Comparison of ENCODE assay signal across 20 cellular contexts in the genomic region with DNA sequence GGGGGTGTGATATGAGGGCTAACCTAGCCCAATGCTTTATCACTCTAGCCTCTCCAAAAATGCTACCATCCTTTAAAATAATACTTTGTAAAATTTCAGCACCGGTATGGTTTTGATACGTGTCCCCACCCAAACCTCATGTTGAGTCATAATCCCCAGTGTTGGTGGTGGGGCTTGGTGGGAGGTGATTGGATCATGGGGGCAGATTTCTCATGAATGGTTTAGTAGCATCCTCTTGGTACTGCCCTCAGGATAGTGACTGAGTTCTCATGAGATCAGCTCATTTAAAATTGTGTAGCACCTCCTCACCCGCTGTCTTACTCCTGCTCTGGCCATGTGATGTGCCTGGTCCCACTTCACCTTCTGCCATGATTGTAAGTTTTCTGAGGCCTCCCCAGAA.
"Had no signal": no experiment of that assay in that cellular context is flagged by ENCODE, and none has a peak within 500 bp of the region (broad histone marks: within the 10 kb centered on the region; RNA-seq: fewer than 3 reads in every experiment).

No MANE protein-coding gene starts in this region.

- DNase-seq: activated CD4-positive, alpha-beta T cell treated with anti-CD3 and anti-CD28 coated beads for 48 hours; activated CD4-positive, CD25-positive, alpha-beta regulatory T cell treated with anti-CD3 and anti-CD28 coated beads, Interleukin-2, amount 50 U/mL, for 72 hours; activated gamma-delta T cell; activated naive CD4-positive, alpha-beta T cell treated with anti-CD3 and anti-CD28 coated beads, Interleukin-2, amount 50 U/mL, for 16 hours; activated T-cell treated with anti-CD3 and anti-CD28 coated beads for 4 hours; amygdala; Karpas-422; MM.1S; NCI-H1105; NCI-H1436; NCI-H1694 treated with DMSO at 0.1 percent for 48 hours; NCI-H2029 treated with DMSO at 0.1 percent for 48 hours; NCI-H510A treated with DMSO at 0.1 percent for 48 hours; NCI-H69; SHP77 treated with DMSO at 0.1 percent for 48 hours; T-helper 17 cell; T-helper 9 cell had no signal

- H3K9me3 Mint-ChIP-seq: brain, WTC11 had no signal

- H3K4me3 ChIP-seq: K562 had no signal

- H3K27ac Mint-ChIP-seq: brain, T-helper 17 cell, WTC11 had no signal

- H3K4me3 Mint-ChIP-seq: brain, T-helper 17 cell, WTC11 had no signal

- ATAC-seq: K562, T-helper 17 cell, WTC11 had no signal

- H3K4me1 Mint-ChIP-seq: brain, T-helper 17 cell, WTC11 had no signal

- H3K36me3 Mint-ChIP-seq: brain, WTC11 had no signal

- H3K27me3 Mint-ChIP-seq: brain, T-helper 17 cell had no signal
